In the genomic region with DNA sequence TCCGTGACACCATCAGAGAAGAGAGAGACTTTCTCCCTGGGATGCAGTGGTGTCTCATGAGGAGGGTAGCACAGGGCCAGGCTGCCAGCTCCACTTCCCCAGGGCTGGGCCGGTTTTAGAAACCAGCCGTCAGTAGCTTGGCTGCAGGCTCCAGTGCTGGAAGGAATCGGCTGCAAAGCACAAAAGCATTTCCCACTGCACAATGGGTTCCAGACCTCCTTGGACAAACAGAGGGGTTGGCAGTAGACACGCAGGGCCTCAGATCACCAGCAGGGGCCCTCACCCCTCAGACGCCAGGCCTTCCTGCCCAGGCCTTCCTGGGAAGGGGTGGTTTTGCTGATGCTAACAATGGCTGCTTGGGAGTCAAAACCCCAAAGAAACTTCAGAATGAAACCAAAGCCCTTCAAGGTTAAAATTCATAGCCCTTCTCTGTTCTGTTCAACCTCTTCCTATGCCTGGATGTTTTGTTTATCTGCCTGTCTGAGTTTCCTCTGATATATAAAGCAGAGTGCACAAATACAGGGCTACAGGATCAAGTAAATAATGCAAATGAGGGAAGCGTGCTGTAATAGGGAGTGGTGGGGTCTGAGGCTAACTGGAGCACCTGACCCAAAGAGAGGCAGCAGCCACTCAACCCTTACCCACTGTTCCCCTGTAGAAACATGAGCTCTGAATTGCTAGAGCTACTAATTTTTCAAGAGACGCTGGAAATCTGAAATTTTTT, we compare ENCODE assay signal across 10 cellular contexts. TPM values are rescaled to one million over a fixed set of nuclear protein-coding genes. Genes with fewer than 3 reads are reported as not detected.
DNase-seq lines count a peak whose midpoint lies in the region; ATAC-seq and TF ChIP-seq lines count a peak whose summit lies in the region.
"Had no signal": no experiment of that assay in that cellular context is flagged by ENCODE, and none has a peak within 500 bp of the region (broad histone marks: within the 10 kb centered on the region; RNA-seq: fewer than 3 reads in every experiment).

No MANE protein-coding gene starts in this region.

- no peaks in the 10 kb centered on the region for H3K9me3 Mint-ChIP-seq in activated CD8-positive, alpha-beta memory T cell treated with anti-CD3 and anti-CD28 coated beads, Interleukin-2, amount 10 ng/mL, durations not matched to agents 7 days and 5 days (ENCODE audit: low read depth)

- intact Hi-C loops in dorsolateral prefrontal cortex (cut with DNase I), result no loop called here

- H3K27ac ChIP-seq in dorsolateral prefrontal cortex, result peak overlapping the region in 5 of 59 donors; percentile 7 to 53 (median 23)
- H3K27ac ChIP-seq: neutrophil had no signal

- TF ChIP-seq POLR2A in NB4 (IDR thresholded peaks at IDR 0.05; ENCODE audit: extremely low read depth, insufficient read length), result no peak

- CTCF ChIA-PET in activated CD8-positive, alpha-beta memory T cell treated with anti-CD3 and anti-CD28 coated beads, Interleukin-2, amount 10 ng/mL, durations not matched to agents 7 days and 5 days (lab: Charles Lee), result interaction anchor here (0.6 to 2.8 kb wide), 7 partner anchors 68 to 871 kb away, joined by 3 to 10 read pairs (median 4); no protein-coding TSS in a partner anchor

- peak; percentile 36 for ATAC-seq in activated CD8-positive, alpha-beta memory T cell treated with anti-CD3 and anti-CD28 coated beads, Interleukin-2, amount 10 ng/mL, durations not matched to agents 7 days and 5 days
- ATAC-seq in GM18867 (IDR thresholded peaks at IDR 0.05; ENCODE audit: unreplicated experiment), result no peak

- H3K4me3 ChIP-seq in NB4 (ENCODE audit: low read depth, low read length) (no peak overlapping the region), dorsolateral prefrontal cortex (no peak overlapping the region)

- H3K27me3 Mint-ChIP-seq in activated CD8-positive, alpha-beta memory T cell treated with anti-CD3 and anti-CD28 coated beads, Interleukin-2, amount 10 ng/mL, durations not matched to agents 7 days and 5 days, result peaks cover 14% of the 10 kb centered on the region

- TF ChIP-seq CTCF in NB4 (IDR thresholded peaks at IDR 0.05; ENCODE audit: low read depth, low read length) (peak; percentile 66), dorsolateral prefrontal cortex (IDR thresholded peaks at IDR 0.05 in 54 of 56, conservative IDR thresholded peaks at IDR 0.05 in 2 of 56; ENCODE audit: low read depth in 1 of 56, partially characterized antibody in 56 of 56) (peak in 45 of 56 donors; percentile 7 to 47 (median 32))

- H3K27me3 ChIP-seq in dorsolateral prefrontal cortex, result no peaks in the 10 kb centered on the region
- H3K27me3 ChIP-seq: neutrophil had no signal

- no peaks in the 10 kb centered on the region for H3K4me1 Mint-ChIP-seq in activated CD8-positive, alpha-beta memory T cell treated with anti-CD3 and anti-CD28 coated beads, Interleukin-2, amount 10 ng/mL, durations not matched to agents 7 days and 5 days

- no peak overlapping the region for H3K4me3 Mint-ChIP-seq in activated CD8-positive, alpha-beta memory T cell treated with anti-CD3 and anti-CD28 coated beads, Interleukin-2, amount 10 ng/mL, durations not matched to agents 7 days and 5 days

- no peak for DNase-seq in activated CD8-positive, alpha-beta memory T cell treated with anti-CD3 and anti-CD28 coated beads, Interleukin-2, amount 10 ng/mL, durations not matched to agents 7 days and 5 days
- DNase-seq in activated CD8-positive, alpha-beta memory T cell treated with anti-CD3 and anti-CD28 coated beads for 24 hours, result no peak
- peak; percentile 34 for DNase-seq in NB4 (ENCODE audit: low read depth)
- peak in 3 of 10 donors; percentile 3 to 47 (median 43) for DNase-seq in dorsolateral prefrontal cortex
- peak; percentile 20 for DNase-seq in myocyte (ENCODE audit: low read depth)
- no peak for DNase-seq in NCI-H146 (lab: John Stamatoyannopoulos, UW)
- no peak for DNase-seq in NCI-H1048 (lab: John Stamatoyannopoulos, UW)

- no peaks in the 10 kb centered on the region for H3K36me3 Mint-ChIP-seq in activated CD8-positive, alpha-beta memory T cell treated with anti-CD3 and anti-CD28 coated beads, Interleukin-2, amount 10 ng/mL, durations not matched to agents 7 days and 5 days

- no peak overlapping the region for H3K27ac Mint-ChIP-seq in activated CD8-positive, alpha-beta memory T cell treated with anti-CD3 and anti-CD28 coated beads, Interleukin-2, amount 10 ng/mL, durations not matched to agents 7 days and 5 days

RNA-seq across cellular contexts. Expression of a gene that starts 26.2 kb away (rescaled TPM):
- total RNA-seq in activated CD8-positive, alpha-beta memory T cell treated with anti-CD3 and anti-CD28 coated beads, Interleukin-2, amount 10 ng/mL, durations not matched to agents 7 days and 5 days, result under 1 TPM in 1 of 2 experiments, not detected in 1; 0.18 TPM
- total RNA-seq in dorsolateral prefrontal cortex, result 1 to 10 TPM in 68 of 120 experiments, under 1 TPM in 38, not detected in 14; 0.27 to 4.1 (median 1.2) TPM
- total RNA-seq in myocyte, result not detected in 2 replicates
- 0.10 TPM for polyA plus RNA-seq in myocyte (2012)
- total RNA-seq: activated CD8-positive, alpha-beta memory T cell treated with anti-CD3 and anti-CD28 coated beads for 36 hours had no signal

Comparison
In these comparisons a context has a peak if more than half of its experiments do, and no peak if none do; other contexts are left out.
1. DNase-seq: peak in NB4 (single experiment) and myocyte (single experiment); none in activated CD8-positive, alpha-beta memory T cell treated with anti-CD3 and anti-CD28 coated beads, Interleukin-2, amount 10 ng/mL, durations not matched to agents 7 days and 5 days (single experiment), activated CD8-positive, alpha-beta memory T cell treated with anti-CD3 and anti-CD28 coated beads for 24 hours (single experiment), NCI-H146 (single experiment) and NCI-H1048 (single experiment).